In the genomic region with DNA sequence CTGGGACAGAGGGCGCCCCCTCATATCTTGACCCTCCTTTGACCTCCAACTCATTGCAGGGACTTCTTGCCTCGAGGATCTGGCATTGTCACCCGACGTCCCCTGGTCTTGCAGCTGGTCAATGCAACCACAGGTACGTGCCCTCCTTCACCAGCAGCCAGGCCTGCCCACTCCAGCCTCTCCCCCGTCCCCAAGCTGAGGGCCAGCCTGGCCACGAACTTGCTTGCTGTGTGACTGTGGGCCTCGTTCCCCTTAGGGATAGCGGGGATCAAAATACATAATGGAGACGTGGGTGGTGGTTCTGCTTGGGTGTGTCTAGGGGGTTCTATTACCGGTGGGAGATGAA, we compare ENCODE assay signal across 9 cellular contexts. TPM values are rescaled to one million over a fixed set of nuclear protein-coding genes. Genes with fewer than 3 reads are reported as not detected.
DNase-seq lines count a peak whose midpoint lies in the region; ATAC-seq and TF ChIP-seq lines count a peak whose summit lies in the region.
"Had no signal": no experiment of that assay in that cellular context is flagged by ENCODE, and none has a peak within 500 bp of the region (broad histone marks: within the 10 kb centered on the region; RNA-seq: fewer than 3 reads in every experiment).

No MANE protein-coding gene starts in this region.

- H3K36me3 Mint-ChIP-seq in T-helper 2 cell treated with Interferon-gamma antibody and Interleukin-4, amounts not matched to agents 5 μg/mL and 100 μg/mL, for 36 hours (ENCODE audit: low read depth), result no peaks in the 10 kb centered on the region

- H3K4me3 Mint-ChIP-seq in T-helper 2 cell treated with Interferon-gamma antibody and Interleukin-4, amounts not matched to agents 5 μg/mL and 100 μg/mL, for 36 hours, result peak overlapping the region; percentile 84

- no peaks in the 10 kb centered on the region for H3K9me3 Mint-ChIP-seq in T-helper 2 cell treated with Interferon-gamma antibody and Interleukin-4, amounts not matched to agents 5 μg/mL and 100 μg/mL, for 36 hours

- peak overlapping the region; percentile 28 for H3K27ac Mint-ChIP-seq in T-helper 2 cell treated with Interferon-gamma antibody and Interleukin-4, amounts not matched to agents 5 μg/mL and 100 μg/mL, for 36 hours

- TF ChIP-seq POLR2A in stomach (IDR thresholded peaks at IDR 0.05), result no peak

- intact Hi-C loops in stomach (cut with DNase I; ENCODE audit: low total_unique reads), result no loop called here

- WGBS in stomach, 5 donors, result 46 to 67% (median 56%) methylated on average over 10 to 11 of the region's 11 CpGs

- peak overlapping the region; percentile 44 for H3K27ac ChIP-seq in angular gyrus (ENCODE audit: low read depth, low read length)
- H3K27ac ChIP-seq in stomach, result peak overlapping the region in 3 of 5 donors; percentile 54 to 60 (median 59)

- H3K36me3 ChIP-seq in kidney epithelial cell (ENCODE audit: control insufficient read depth, insufficient read depth, low read length), result peaks cover 1% of the 10 kb centered on the region
- peaks cover 0 to 5% (median 0%) of the 10 kb centered on the region in 4 donors for H3K36me3 ChIP-seq in stomach

- peaks cover 5 to 18% (median 14%) of the 10 kb centered on the region in 4 donors for H3K4me1 ChIP-seq in stomach

- peaks cover 10% of the 10 kb centered on the region for H3K4me1 Mint-ChIP-seq in T-helper 2 cell treated with Interferon-gamma antibody and Interleukin-4, amounts not matched to agents 5 μg/mL and 100 μg/mL, for 36 hours (ENCODE audit: low read depth)

- peaks cover 3% of the 10 kb centered on the region for H3K27me3 Mint-ChIP-seq in T-helper 2 cell treated with Interferon-gamma antibody and Interleukin-4, amounts not matched to agents 5 μg/mL and 100 μg/mL, for 36 hours (ENCODE audit: low read depth)

- ATAC-seq in HG02840 (IDR thresholded peaks at IDR 0.05; ENCODE audit: low FRiP score, unreplicated experiment), result no peak
- ATAC-seq in GM21515 (IDR thresholded peaks at IDR 0.05; ENCODE audit: unreplicated experiment), result no peak

- H3K9me3 ChIP-seq in stomach, result no peaks in the 10 kb centered on the region

- no peaks in the 10 kb centered on the region for H3K27me3 ChIP-seq in kidney epithelial cell (ENCODE audit: control insufficient read depth, insufficient read depth, low read length)
- no peaks in the 10 kb centered on the region for H3K27me3 ChIP-seq in stomach

- TF ChIP-seq CTCF in kidney epithelial cell (IDR thresholded peaks at IDR 0.05; ENCODE audit: insufficient read depth, low read length, poor library complexity, severe bottlenecking), result no peak
- TF ChIP-seq CTCF in stomach (IDR thresholded peaks at IDR 0.05), result no peak

- H3K4me3 ChIP-seq in kidney epithelial cell (ENCODE audit: low read depth, low read length) (peak overlapping the region; percentile 25), stomach (peak overlapping the region; percentile 33 to 45 (median 38))

- TF ChIP-seq EP300 in stomach (IDR thresholded peaks at IDR 0.05), result no peak

- no peak for DNase-seq in T-helper 2 cell treated with Interferon-gamma antibody and Interleukin-4, amounts not matched to agents 5 μg/mL and 100 μg/mL, for 36 hours (ENCODE audit: low spot score)
- DNase-seq in T-helper 2 cell (no peak), kidney epithelial cell (ENCODE audit: low read depth) (no peak), stomach (no peak), T-helper 9 cell (no peak)
- DNase-seq: NCI-H510A treated with DMSO at 0.1 percent for 48 hours had no signal

RNA-seq across cellular contexts. Expression of a gene that starts 15.0 kb away (rescaled TPM):
- total RNA-seq in kidney epithelial cell, result 16.2 and 20.5 TPM in 2 replicates
- 10 to 100 TPM; 20.1 to 60.8 (median 25.0) TPM for total RNA-seq in stomach
- 1 to 10 TPM; 2.3 to 4.8 (median 3.5) TPM for polyA plus RNA-seq in stomach

RNA-seq across cellular contexts. Expression of a gene that starts 26.8 kb away (rescaled TPM):
- 56.9 and 103 TPM in 2 replicates for total RNA-seq in kidney epithelial cell
- total RNA-seq in stomach, result 100 to 1,000 TPM in 1 of 5 donors, 10 to 100 TPM in 4; 15.2 to 217 (median 62.2) TPM
- polyA plus RNA-seq in stomach, result 10 to 100 TPM; 41.0 to 62.7 (median 49.0) TPM

RNA-seq across cellular contexts. Expression of a gene that starts 57.7 kb away (rescaled TPM):
- total RNA-seq in kidney epithelial cell (69.9 and 75.8 TPM in 2 replicates), stomach (100 to 1,000 TPM in 2 of 5 donors, 10 to 100 TPM in 3; 48.4 to 204 (median 92.7) TPM)
- 10 to 100 TPM; 54.3 to 62.3 (median 60.1) TPM for polyA plus RNA-seq in stomach

RNA-seq across cellular contexts. Expression of a gene that starts 57.9 kb away (rescaled TPM):
- total RNA-seq in kidney epithelial cell (37.4 and 45.5 TPM in 2 replicates), stomach (10 to 100 TPM in 2 of 5 donors, 1 to 10 TPM in 1, not detected in 2; 8.1 to 61.3 (median 13.0) TPM)
- polyA plus RNA-seq in stomach, result 10 to 100 TPM; 31.8 to 36.5 (median 34.1) TPM

RNA-seq across cellular contexts. Expression of a gene that starts 58.1 kb away (rescaled TPM):
- total RNA-seq in kidney epithelial cell (406 and 420 TPM in 2 replicates), stomach (100 to 1,000 TPM in 2 of 5 donors, 10 to 100 TPM in 2, not detected in 1; 17.8 to 193 (median 113) TPM)
- polyA plus RNA-seq in stomach, result 100 to 1,000 TPM; 108 to 161 (median 147) TPM
